In genomic region chr6:39947611-39948068, GRCh38 we compare ENCODE assay signal across 22 cellular contexts.
"Had no signal": no experiment of that assay in that cellular context is flagged by ENCODE, and none has a peak within 500 bp of the region (broad histone marks: within the 10 kb centered on the region; RNA-seq: fewer than 3 reads in every experiment).

No MANE protein-coding gene starts in this region.

- DNase-seq: activated CD8-positive, alpha-beta memory T cell treated with anti-CD3 and anti-CD28 coated beads for 24 hours; activated CD8-positive, alpha-beta memory T cell treated with anti-CD3 and anti-CD28 coated beads, Interleukin-2, amount 50 U/mL, for 4 hours; activated naive CD4-positive, alpha-beta T cell; activated T-cell treated with anti-CD3 and anti-CD28 coated beads, Interleukin-2, amount 50 U/mL, for 24 hours; amniotic stem cell; colonic mucosa; dorsolateral prefrontal cortex; heart right ventricle; immature natural killer cell; naive B cell; nucleus accumbens; posterior cingulate gyrus; stimulated activated CD4-positive, alpha-beta T cell treated with anti-CD3 and anti-CD28 coated beads, Interleukin-15, amount 100 ng/mL, for 24 hours; stomach; T-cell; upper lobe of left lung had no signal

- H3K36me3 ChIP-seq: colonic mucosa, heart right ventricle, stomach, upper lobe of left lung had no signal

- H3K4me2 ChIP-seq: smooth muscle cell had no signal

- H3K9me3 ChIP-seq: colonic mucosa, heart right ventricle, stomach, upper lobe of left lung had no signal

- ATAC-seq: activated T-helper 17 cell treated with anti-CD3 and anti-CD28 coated beads, Interleukin-2, amount 50 U/mL, for 72 hours; heart right ventricle; sciatic nerve; stimulated activated memory B cell treated with anti-CD40 and anti-IgM and Interleukin-4, amounts not matched to agents 10 μg/mL and 1 μg/mL and 100 μg/mL, for 72 hours; T-cell had no signal

- H3K4me3 ChIP-seq: colonic mucosa, dorsolateral prefrontal cortex, heart right ventricle, smooth muscle cell, stomach, upper lobe of left lung had no signal

- H3K27me3 ChIP-seq: colonic mucosa, heart right ventricle, upper lobe of left lung had no signal

- H3K9me3 Mint-ChIP-seq: activated T-cell treated with anti-CD3 and anti-CD28 coated beads, Interleukin-2, amount 50 U/mL, for 24 hours; activated T-helper 17 cell treated with anti-CD3 and anti-CD28 coated beads, Interleukin-2, amount 50 U/mL, for 72 hours; immature natural killer cell; naive B cell; stimulated activated memory B cell treated with anti-CD40 and anti-IgM and Interleukin-4, amounts not matched to agents 10 μg/mL and 1 μg/mL and 100 μg/mL, for 72 hours; T-cell; T-helper 2 cell treated with Interferon-gamma antibody and Interleukin-4, amounts not matched to agents 5 μg/mL and 100 μg/mL, for 36 hours had no signal

- H3K36me3 Mint-ChIP-seq: activated naive CD8-positive, alpha-beta T cell; immature natural killer cell; naive B cell; stimulated activated memory B cell treated with anti-CD40 and anti-IgM and Interleukin-4, amounts not matched to agents 10 μg/mL and 1 μg/mL and 100 μg/mL, for 72 hours; T-cell had no signal

- H3K4me1 Mint-ChIP-seq: activated T-helper 17 cell treated with anti-CD3 and anti-CD28 coated beads, Interleukin-2, amount 50 U/mL, for 72 hours; immature natural killer cell; naive B cell; stimulated activated memory B cell treated with anti-CD40 and anti-IgM and Interleukin-4, amounts not matched to agents 10 μg/mL and 1 μg/mL and 100 μg/mL, for 72 hours; T-cell had no signal

- H3K4me1 ChIP-seq: colonic mucosa, stomach, upper lobe of left lung had no signal

- H3K27me3 Mint-ChIP-seq: stimulated activated memory B cell treated with anti-CD40 and anti-IgM and Interleukin-4, amounts not matched to agents 10 μg/mL and 1 μg/mL and 100 μg/mL, for 72 hours had no signal

- H3K27ac ChIP-seq: colonic mucosa, dorsolateral prefrontal cortex, heart right ventricle, stomach, upper lobe of left lung had no signal

- H3K27ac Mint-ChIP-seq: activated naive CD8-positive, alpha-beta T cell; activated T-cell treated with anti-CD3 and anti-CD28 coated beads, Interleukin-2, amount 50 U/mL, for 24 hours; activated T-helper 17 cell treated with anti-CD3 and anti-CD28 coated beads, Interleukin-2, amount 50 U/mL, for 72 hours; immature natural killer cell; stimulated activated memory B cell treated with anti-CD40 and anti-IgM and Interleukin-4, amounts not matched to agents 10 μg/mL and 1 μg/mL and 100 μg/mL, for 72 hours; T-cell; T-helper 2 cell treated with Interferon-gamma antibody and Interleukin-4, amounts not matched to agents 5 μg/mL and 100 μg/mL, for 36 hours had no signal

- H3K4me3 Mint-ChIP-seq: activated naive CD8-positive, alpha-beta T cell; activated T-cell treated with anti-CD3 and anti-CD28 coated beads, Interleukin-2, amount 50 U/mL, for 24 hours; activated T-helper 17 cell treated with anti-CD3 and anti-CD28 coated beads, Interleukin-2, amount 50 U/mL, for 72 hours; immature natural killer cell; naive B cell; stimulated activated memory B cell treated with anti-CD40 and anti-IgM and Interleukin-4, amounts not matched to agents 10 μg/mL and 1 μg/mL and 100 μg/mL, for 72 hours; T-cell; T-helper 2 cell treated with Interferon-gamma antibody and Interleukin-4, amounts not matched to agents 5 μg/mL and 100 μg/mL, for 36 hours had no signal
